In genomic region chr17:73705594-73705993, GRCh38 we compare ENCODE assay signal across 12 cellular contexts.
DNase-seq lines count a peak whose midpoint lies in the region; ATAC-seq and TF ChIP-seq lines count a peak whose summit lies in the region.
"Had no signal": no experiment of that assay in that cellular context is flagged by ENCODE, and none has a peak within 500 bp of the region (broad histone marks: within the 10 kb centered on the region; RNA-seq: fewer than 3 reads in every experiment).

No MANE protein-coding gene starts in this region.

- H3K9me3 Mint-ChIP-seq in chondrocyte (ENCODE audit: low read depth) (peaks cover 16% of the 10 kb centered on the region), progenitor cell of endocrine pancreas (ENCODE audit: low read depth) (peaks cover 2% of the 10 kb centered on the region)
- H3K9me3 Mint-ChIP-seq in activated CD4-positive, alpha-beta T cell treated with anti-CD3 and anti-CD28 coated beads for 36 hours (ENCODE audit: low read depth), result no peaks in the 10 kb centered on the region
- H3K9me3 Mint-ChIP-seq: activated naive CD4-positive, alpha-beta T cell treated with anti-CD3 and anti-CD28 coated beads, Interleukin-2, amount 50 U/mL, for 72 hours; type B pancreatic cell had no signal

- H3K4me1 Mint-ChIP-seq in chondrocyte (ENCODE audit: low read depth) (peaks cover 24% of the 10 kb centered on the region), progenitor cell of endocrine pancreas (ENCODE audit: low read depth) (peaks cover 5% of the 10 kb centered on the region)
- peaks cover 6% of the 10 kb centered on the region for H3K4me1 Mint-ChIP-seq in activated CD4-positive, alpha-beta T cell treated with anti-CD3 and anti-CD28 coated beads for 36 hours

- in situ Hi-C loops in Caki2 (cut with HindIII; ENCODE audit: low pct_unique_long_range_greater_than_20kb, low sequenced_read_pairs), result no loop called here

- CTCF ChIA-PET in activated CD4-positive, alpha-beta T cell treated with anti-CD3 and anti-CD28 coated beads for 36 hours (lab: Charles Lee), result no interaction called here

- intact Hi-C loops in activated CD4-positive, alpha-beta T cell treated with anti-CD3 and anti-CD28 coated beads for 36 hours (cut with DNase I, micrococcal nuclease), result loop anchor here in 1 of 2 experiments (5.0 kb wide), 1 partner anchor 58 kb away; no protein-coding TSS in a partner anchor

- H3K4me3 Mint-ChIP-seq in chondrocyte (ENCODE audit: unreplicated experiment) (no peak overlapping the region), progenitor cell of endocrine pancreas (ENCODE audit: low read depth) (no peak overlapping the region)
- H3K4me3 Mint-ChIP-seq in activated CD4-positive, alpha-beta T cell treated with anti-CD3 and anti-CD28 coated beads for 36 hours, result no peak overlapping the region
- H3K4me3 Mint-ChIP-seq: type B pancreatic cell had no signal

- POLR2A ChIA-PET in activated CD4-positive, alpha-beta T cell treated with anti-CD3 and anti-CD28 coated beads for 36 hours (lab: Charles Lee), result no interaction called here

- H3K27me3 Mint-ChIP-seq in chondrocyte (ENCODE audit: low read depth), result peaks cover 12% of the 10 kb centered on the region
- no peaks in the 10 kb centered on the region for H3K27me3 Mint-ChIP-seq in activated CD4-positive, alpha-beta T cell treated with anti-CD3 and anti-CD28 coated beads for 36 hours
- peaks cover 64% of the 10 kb centered on the region for H3K27me3 Mint-ChIP-seq in progenitor cell of endocrine pancreas

- H3K27ac Mint-ChIP-seq in chondrocyte (ENCODE audit: unreplicated experiment), result peak overlapping the region; percentile 85
- H3K27ac Mint-ChIP-seq in activated CD4-positive, alpha-beta T cell treated with anti-CD3 and anti-CD28 coated beads for 36 hours, result no peak overlapping the region
- no peak overlapping the region for H3K27ac Mint-ChIP-seq in progenitor cell of endocrine pancreas
- H3K27ac Mint-ChIP-seq: activated naive CD4-positive, alpha-beta T cell treated with anti-CD3 and anti-CD28 coated beads, Interleukin-2, amount 50 U/mL, for 72 hours; type B pancreatic cell had no signal

- TF ChIP-seq CTCF in chondrocyte (IDR thresholded peaks at IDR 0.05), result no peak
- TF ChIP-seq CTCF in progenitor cell of endocrine pancreas (IDR thresholded peaks at IDR 0.05; ENCODE audit: unreplicated experiment), result no peak

- ATAC-seq in activated CD4-positive, alpha-beta T cell treated with anti-CD3 and anti-CD28 coated beads for 36 hours, result no peak
- ATAC-seq in HG03342 (IDR thresholded peaks at IDR 0.05; ENCODE audit: unreplicated experiment) (no peak), GM21423 (IDR thresholded peaks at IDR 0.05; ENCODE audit: unreplicated experiment) (no peak)
- ATAC-seq: activated naive CD4-positive, alpha-beta T cell treated with anti-CD3 and anti-CD28 coated beads, Interleukin-2, amount 50 U/mL, for 72 hours had no signal

- peaks cover 5% of the 10 kb centered on the region for H3K36me3 Mint-ChIP-seq in chondrocyte (ENCODE audit: low read depth)
- H3K36me3 Mint-ChIP-seq in activated CD4-positive, alpha-beta T cell treated with anti-CD3 and anti-CD28 coated beads for 36 hours (ENCODE audit: low read depth), result no peaks in the 10 kb centered on the region
- no peaks in the 10 kb centered on the region for H3K36me3 Mint-ChIP-seq in progenitor cell of endocrine pancreas (ENCODE audit: insufficient read depth)
- H3K36me3 Mint-ChIP-seq: activated naive CD4-positive, alpha-beta T cell treated with anti-CD3 and anti-CD28 coated beads, Interleukin-2, amount 50 U/mL, for 72 hours; type B pancreatic cell had no signal

- DNase-seq in Caki2 (ENCODE audit: low read depth) (peak; percentile 68), NCI-H2227 (lab: John Stamatoyannopoulos, UW; ENCODE audit: unreplicated experiment) (peak; percentile 24), chondrocyte (ENCODE audit: low spot score) (no peak), mesenteric fat pad (ENCODE audit: low spot score) (peak; percentile 9), progenitor cell of endocrine pancreas (ENCODE audit: low spot score, unreplicated experiment) (no peak)
- DNase-seq in activated CD4-positive, alpha-beta T cell treated with anti-CD3 and anti-CD28 coated beads for 36 hours, result no peak
- DNase-seq: effector CD4-positive, alpha-beta T cell; NCI-H226 had no signal

Comparison
In these comparisons a context has a peak if more than half of its experiments do, and no peak if none do; other contexts are left out.
1. DNase-seq: peak in Caki2 (single experiment), NCI-H2227 (single experiment) and mesenteric fat pad (single experiment); none in chondrocyte (single experiment), activated CD4-positive, alpha-beta T cell treated with anti-CD3 and anti-CD28 coated beads for 36 hours (single experiment) and progenitor cell of endocrine pancreas (single experiment).